Comparison of ENCODE assay signal across 8 cellular contexts in the genomic region with DNA sequence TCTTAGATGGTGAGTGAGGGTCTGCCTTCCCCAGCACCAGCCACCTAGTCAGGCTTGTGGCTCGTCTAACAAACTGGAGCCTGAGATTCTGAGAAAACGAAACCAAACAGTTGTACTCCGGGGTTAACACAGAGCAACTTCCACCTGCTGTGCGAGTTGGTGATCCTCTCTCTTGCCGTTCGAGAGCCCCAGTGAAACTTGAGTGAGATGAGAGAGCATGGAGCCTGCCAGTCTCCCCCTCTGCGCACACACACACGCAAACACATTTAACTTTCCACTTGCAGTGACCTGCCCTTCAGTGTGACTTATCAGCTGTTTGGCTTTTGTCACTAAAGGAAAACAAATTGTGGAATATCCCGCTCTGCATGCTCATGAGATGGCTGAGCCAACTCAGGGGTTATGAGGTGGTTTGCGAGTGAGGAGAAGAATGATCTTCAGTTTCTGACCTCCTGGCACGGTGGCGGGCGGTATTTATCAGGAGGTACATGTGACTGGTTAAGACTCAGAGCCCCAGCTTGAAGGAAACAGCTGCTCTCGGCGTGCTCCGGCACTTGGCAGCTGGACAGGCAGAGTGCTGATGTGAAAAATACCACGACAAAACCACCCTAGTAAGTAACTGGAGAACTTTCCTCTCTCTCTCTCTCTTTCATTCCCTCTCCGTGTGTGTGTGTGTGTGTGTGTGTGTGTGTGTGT. TPM values are rescaled to one million over a fixed set of nuclear protein-coding genes. Genes with fewer than 3 reads are reported as not detected.
DNase-seq lines count a peak whose midpoint lies in the region; ATAC-seq, FAIRE-seq and TF ChIP-seq lines count a peak whose summit lies in the region.

A gene with protein sequence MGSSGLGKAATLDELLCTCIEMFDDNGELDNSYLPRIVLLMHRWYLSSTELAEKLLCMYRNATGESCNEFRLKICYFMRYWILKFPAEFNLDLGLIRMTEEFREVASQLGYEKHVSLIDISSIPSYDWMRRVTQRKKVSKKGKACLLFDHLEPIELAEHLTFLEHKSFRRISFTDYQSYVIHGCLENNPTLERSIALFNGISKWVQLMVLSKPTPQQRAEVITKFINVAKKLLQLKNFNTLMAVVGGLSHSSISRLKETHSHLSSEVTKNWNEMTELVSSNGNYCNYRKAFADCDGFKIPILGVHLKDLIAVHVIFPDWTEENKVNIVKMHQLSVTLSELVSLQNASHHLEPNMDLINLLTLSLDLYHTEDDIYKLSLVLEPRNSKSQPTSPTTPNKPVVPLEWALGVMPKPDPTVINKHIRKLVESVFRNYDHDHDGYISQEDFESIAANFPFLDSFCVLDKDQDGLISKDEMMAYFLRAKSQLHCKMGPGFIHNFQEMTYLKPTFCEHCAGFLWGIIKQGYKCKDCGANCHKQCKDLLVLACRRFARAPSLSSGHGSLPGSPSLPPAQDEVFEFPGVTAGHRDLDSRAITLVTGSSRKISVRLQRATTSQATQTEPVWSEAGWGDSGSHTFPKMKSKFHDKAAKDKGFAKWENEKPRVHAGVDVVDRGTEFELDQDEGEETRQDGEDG (plus strand): TSS at position 550 of the 693 bp plus-strand sequence. CDS start 38,488 bp downstream, outside the sequence.

- H3K9me3 ChIP-seq in HepG2 (ENCODE audit: low read length) = no peaks in the 10 kb centered on the region

- H3K4me2 ChIP-seq in HepG2 (ENCODE audit: low read depth, low read length) = peak within 1 kb of the TSS; percentile 88

- no peak for TF ChIP-seq EP300 in HepG2 (IDR thresholded peaks at IDR 0.05; ENCODE audit: low read depth in 2 of 2, low read length in 2 of 2)
- no peak for TF ChIP-seq EP300 in HepG2 (CRISPR knock-in tag; IDR thresholded peaks at IDR 0.05; ENCODE audit: borderline replicate concordance)

- no peaks in the 10 kb centered on the region for H4K20me1 ChIP-seq in HepG2 (ENCODE audit: insufficient read depth, low read length)

- peak within 1 kb of the TSS; percentile 90 for H3K4me3 ChIP-seq in ACC112 (ENCODE audit: low read depth, low read length)
- H3K4me3 ChIP-seq in HepG2 (replicated peaks in 1 of 3; ENCODE audit: insufficient read depth in 1 of 3, low read depth in 2 of 3, low read length in 3 of 3) = peak within 1 kb of the TSS; percentile 63 to 70 (median 65)

- ATAC-seq in HG03064 (IDR thresholded peaks at IDR 0.05; ENCODE audit: low read depth, unreplicated experiment) (peak; percentile 46), HepG2 (peak; percentile 92)

- BruUV-seq in HepG2 (replicated peaks; lab: Mats Ljungman, UMichigan) = no TSS peak

- peaks cover 8% of the 10 kb centered on the region for H3K4me1 ChIP-seq in ACC112 (ENCODE audit: control insufficient read depth, insufficient read depth, low read length, unreplicated experiment)
- H3K4me1 ChIP-seq in HepG2 (ENCODE audit: insufficient read depth, low read length) = peaks cover 22% of the 10 kb centered on the region

- intact Hi-C loops in HepG2 (cut with micrococcal nuclease; ENCODE audit: unreplicated experiment) = loop anchor here (5.0 kb wide), 1 partner anchor 106 kb away; no protein-coding TSS in a partner anchor

- in situ Hi-C loops in HepG2 (cut with HindIII; ENCODE audit: extremely low pct_ligation_motif_present, low pct_unique_long_range_greater_than_20kb) = loop anchor here (5.0 kb wide), 1 partner anchor 106 kb away; no protein-coding TSS in a partner anchor

- H2AFZ ChIP-seq in ACC112 (ENCODE audit: low read length, unreplicated experiment) = peak within 1 kb of the TSS; percentile 71
- H2AFZ ChIP-seq in HepG2 (ENCODE audit: low read length) = peak within 1 kb of the TSS; percentile 97

- H3K9ac ChIP-seq in HepG2 (ENCODE audit: insufficient read depth, low read depth, low read length) = peak within 1 kb of the TSS; percentile 1; the same call in 1 of the 2 replicates

- peak within 1 kb of the TSS; percentile 48; the same call in 1 of the 2 replicates for H3K27ac ChIP-seq in ACC112 (ENCODE audit: low read depth, low read length)
- no peak within 1 kb of the TSS for H3K27ac ChIP-seq in HepG2 (ENCODE audit: extremely low read length, insufficient read depth, low read length)

- no peak for TF ChIP-seq RAD21 in HepG2 (CRISPR knock-in tag; IDR thresholded peaks at IDR 0.05)

- H3K36me3 ChIP-seq in ACC112 (ENCODE audit: insufficient read depth, low read length) = no peaks in the 10 kb centered on the region
- no peaks in the 10 kb centered on the region for H3K36me3 ChIP-seq in HepG2 (replicated peaks in 1 of 2; ENCODE audit: control insufficient read depth in 1 of 2, insufficient read depth in 2 of 2, low read length in 2 of 2)

- no peak for TF ChIP-seq CTCF in HepG2 (CRISPR knock-in tag; IDR thresholded peaks at IDR 0.05)

- CTCF ChIA-PET in HepG2 (lab: Yijun Ruan, JAX; ENCODE audit: low intra/inter-chr PET ratio, low total read pairs) = no interaction called here

- POLR2A ChIA-PET in HepG2 (lab: Yijun Ruan, JAX) = no interaction called here

- DNase-seq in NCI-H226 (peak; percentile 55), dermis blood vessel endothelial cell (peak; percentile 98), HepG2 (ENCODE audit: low spot score) (peak; percentile 44)
- peak; percentile 48 for DNase-seq in activated CD4-positive, alpha-beta T cell treated with anti-CD3 and anti-CD28 coated beads, Interleukin-2, amount 50 U/mL, for 1 hour
- DNase-seq in stimulated activated CD4-positive, alpha-beta T cell treated with anti-CD3 and anti-CD28 coated beads, Interleukin-2, amount 100 ng/mL, for 48 hours = peak; percentile 38 to 47

- TF ChIP-seq POLR2A in GM18526 (IDR thresholded peaks at IDR 0.05; ENCODE audit: extremely low read depth, insufficient read length) = peak; percentile 84
- no peak for TF ChIP-seq POLR2A in HepG2 (IDR thresholded peaks at IDR 0.05; ENCODE audit: insufficient read depth in 1 of 2, low read depth in 2 of 2, low read length in 2 of 2)

- H3K27me3 ChIP-seq in ACC112 (ENCODE audit: insufficient read depth, low read length) (no peaks in the 10 kb centered on the region), HepG2 (ENCODE audit: control insufficient read depth in 1 of 2, insufficient read depth in 2 of 2, low read length in 2 of 2) (peaks cover 0 to 19% of the 10 kb centered on the region in 2 experiments; a peak in 2 of 5 replicates)

- H3K79me2 ChIP-seq in ACC112 (ENCODE audit: control insufficient read depth, insufficient read depth, low read length, unreplicated experiment) (no peaks in the 10 kb centered on the region), HepG2 (ENCODE audit: insufficient read depth, low read length) (no peaks in the 10 kb centered on the region)

- no peak for FAIRE-seq in HepG2 (lab: Jason Lieb, UNC)

- WGBS in HepG2 (ENCODE audit: low lambda C conversion rate) = under 1% methylated on average over 18 of the region's 18 CpGs

TF ChIP-seq in HepG2, 621 proteins besides CTCF, POLR2A, EP300 and RAD21 (continues in another document):
- no peak for TF ChIP-seq JUNB (CRISPR knock-in tag; IDR thresholded peaks at IDR 0.05; ENCODE audit: borderline replicate concordance)
- TF ChIP-seq, protein P1, sequence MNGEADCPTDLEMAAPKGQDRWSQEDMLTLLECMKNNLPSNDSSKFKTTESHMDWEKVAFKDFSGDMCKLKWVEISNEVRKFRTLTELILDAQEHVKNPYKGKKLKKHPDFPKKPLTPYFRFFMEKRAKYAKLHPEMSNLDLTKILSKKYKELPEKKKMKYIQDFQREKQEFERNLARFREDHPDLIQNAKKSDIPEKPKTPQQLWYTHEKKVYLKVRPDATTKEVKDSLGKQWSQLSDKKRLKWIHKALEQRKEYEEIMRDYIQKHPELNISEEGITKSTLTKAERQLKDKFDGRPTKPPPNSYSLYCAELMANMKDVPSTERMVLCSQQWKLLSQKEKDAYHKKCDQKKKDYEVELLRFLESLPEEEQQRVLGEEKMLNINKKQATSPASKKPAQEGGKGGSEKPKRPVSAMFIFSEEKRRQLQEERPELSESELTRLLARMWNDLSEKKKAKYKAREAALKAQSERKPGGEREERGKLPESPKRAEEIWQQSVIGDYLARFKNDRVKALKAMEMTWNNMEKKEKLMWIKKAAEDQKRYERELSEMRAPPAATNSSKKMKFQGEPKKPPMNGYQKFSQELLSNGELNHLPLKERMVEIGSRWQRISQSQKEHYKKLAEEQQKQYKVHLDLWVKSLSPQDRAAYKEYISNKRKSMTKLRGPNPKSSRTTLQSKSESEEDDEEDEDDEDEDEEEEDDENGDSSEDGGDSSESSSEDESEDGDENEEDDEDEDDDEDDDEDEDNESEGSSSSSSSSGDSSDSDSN (CRISPR knock-in tag; IDR thresholded peaks at IDR 0.05) = peak; percentile 32; the same call in 1 of the 2 replicates

RNA-seq across cellular contexts. Expression of the gene that starts here (rescaled TPM):
- total RNA-seq in dermis blood vessel endothelial cell (202 and 255 TPM in 2 replicates), HepG2 (2016; rRNA removed; fragmentation: Illumina TruSeq; extraction: Trizol) (not detected in 2 replicates)
- not detected in 2 replicates for total RNA-seq in HepG2 (2016; cell fraction: cytosol; rRNA removed; fragmentation: Illumina TruSeq; extraction: Trizol; ENCODE audit: low read depth)
- 0.02 TPM in 1 of 2 replicates, not detected in the other for total RNA-seq in HepG2 (2016; cell fraction: insoluble cytoplasmic fraction; rRNA removed; fragmentation: Illumina TruSeq; extraction: Trizol)
- not detected in 2 replicates for total RNA-seq in HepG2 (2016; cell fraction: membrane; rRNA removed; fragmentation: Illumina TruSeq; extraction: Trizol)
- not detected in 2 replicates for total RNA-seq in HepG2 (2016; cell fraction: nucleus; rRNA removed; fragmentation: Illumina TruSeq; extraction: Trizol)
- polyA plus RNA-seq in HepG2 (2011; rRNA removed) = 0.01 and 0.27 TPM in 2 replicates
- 0.08 TPM in 1 of 2 replicates, not detected in the other for polyA plus RNA-seq in HepG2 (2011; cell fraction: cytosol; rRNA removed)
- not detected in 2 replicates for polyA plus RNA-seq in HepG2 (2011; cell fraction: nucleus; rRNA removed)
- polyA plus RNA-seq in HepG2 (2012) = not detected in 2 replicates
- not detected in 2 replicates for polyA plus RNA-seq in HepG2 (2016; cell fraction: cytosol; fragmentation: Illumina TruSeq; extraction: Trizol; ENCODE audit: low read depth)
- polyA plus RNA-seq in HepG2 (2016; cell fraction: insoluble cytoplasmic fraction; fragmentation: Illumina TruSeq; extraction: Trizol; ENCODE audit: low read depth) = not detected in 2 replicates
- not detected in 2 replicates for polyA plus RNA-seq in HepG2 (2016; cell fraction: membrane; fragmentation: Illumina TruSeq; extraction: Trizol; ENCODE audit: low read depth)
- not detected in 2 replicates for polyA plus RNA-seq in HepG2 (2016; cell fraction: nucleus; fragmentation: Illumina TruSeq; extraction: Trizol; ENCODE audit: insufficient read depth, low read depth)
- polyA minus RNA-seq in HepG2 (2011; rRNA and poly(A)+ RNA removed; ENCODE audit: low replicate concordance) = not detected in 2 replicates
- not detected in 2 replicates for polyA minus RNA-seq in HepG2 (2011; cell fraction: cytosol; rRNA and poly(A)+ RNA removed)
- not detected in 2 replicates for polyA minus RNA-seq in HepG2 (2011; cell fraction: nucleus; rRNA and poly(A)+ RNA removed)

Comparison
In these comparisons a context has a peak if more than half of its experiments do, and no peak if none do; other contexts are left out.
1. RNA of the gene that starts here (total RNA-seq): 202 to 255 TPM in dermis blood vessel endothelial cell; 0.02 TPM in HepG2; every median in the first group is over 100 times any median in the second.
2. Peak in DNase-seq, ATAC-seq, H3K4me3 ChIP-seq, H3K9ac ChIP-seq and H3K4me2 ChIP-seq in HepG2; RNA of the gene not detected or under 1 TPM.
3. DNase-seq: peak in every context shown above with its lines; median percentile 98 in dermis blood vessel endothelial cell; 55 in NCI-H226; 48 in activated CD4-positive, alpha-beta T cell treated with anti-CD3 and anti-CD28 coated beads, Interleukin-2, amount 50 U/mL, for 1 hour; 44 in HepG2; 42 in stimulated activated CD4-positive, alpha-beta T cell treated with anti-CD3 and anti-CD28 coated beads, Interleukin-2, amount 100 ng/mL, for 48 hours.